19 cellular contexts compared by ENCODE assay signal in the genomic region with DNA sequence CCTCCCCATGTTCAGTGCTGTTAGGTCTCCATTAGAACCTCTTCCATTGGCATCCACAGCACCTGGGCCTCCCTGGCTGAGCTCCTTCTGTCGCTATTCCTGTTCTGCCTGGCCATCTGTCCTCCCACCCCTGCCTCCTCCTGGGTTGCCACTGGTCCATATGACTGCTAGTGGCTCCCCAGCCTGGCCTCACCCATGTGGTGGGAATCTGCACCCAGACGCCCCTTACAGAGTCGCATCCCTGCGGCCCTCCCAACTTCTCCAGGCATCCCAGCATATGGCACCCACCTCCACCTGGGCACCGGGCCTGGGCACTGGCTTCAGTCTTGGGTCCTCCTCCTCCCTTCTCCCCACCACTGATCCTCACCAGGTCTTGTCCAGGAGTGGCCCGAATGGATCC. TPM values are rescaled to one million over a fixed set of nuclear protein-coding genes. Genes with fewer than 3 reads are reported as not detected.
DNase-seq lines count a peak whose midpoint lies in the region; ATAC-seq, FAIRE-seq and TF ChIP-seq lines count a peak whose summit lies in the region.
"Had no signal": no experiment of that assay in that cellular context is flagged by ENCODE, and none has a peak within 500 bp of the region (broad histone marks: within the 10 kb centered on the region; RNA-seq: fewer than 3 reads in every experiment).

No MANE protein-coding gene starts in this region.

- no peak for TF ChIP-seq CTCF in right atrium auricular region (IDR thresholded peaks at IDR 0.05)
- no peak for TF ChIP-seq CTCF in keratinocyte (optimal IDR thresholded peaks at IDR 0.05 in 1 of 3, IDR thresholded peaks at IDR 0.05 in 1 of 3, conservative IDR thresholded peaks at IDR 0.05 in 1 of 3; ENCODE audit: extremely low read depth in 1 of 3, insufficient read depth in 2 of 3, low read length in 3 of 3)

- peaks cover 77% of the 10 kb centered on the region for H3K4me1 Mint-ChIP-seq in activated CD8-positive, alpha-beta T cell treated with anti-CD3 and anti-CD28 coated beads, Interleukin-2, amount 10 ng/mL, durations not matched to agents 7 days and 5 days (ENCODE audit: low read depth)

- H3K9me3 ChIP-seq in right atrium auricular region (no peaks in the 10 kb centered on the region), keratinocyte (ENCODE audit: control insufficient read depth, low read depth, low read length) (no peaks in the 10 kb centered on the region)
- H3K9me3 ChIP-seq: adrenal gland, tibial artery had no signal

- FAIRE-seq in keratinocyte (lab: Jason Lieb, UNC) = no peak

- no peaks in the 10 kb centered on the region for H4K20me1 ChIP-seq in keratinocyte (ENCODE audit: control insufficient read depth, extremely low read depth, insufficient read depth, low read length)

- H3K9ac ChIP-seq in keratinocyte (ENCODE audit: control insufficient read depth, extremely low read depth, insufficient read depth, low read length) = peak overlapping the region; percentile 47
- H3K9ac ChIP-seq: KMS-11 had no signal

- H3K27me3 ChIP-seq in right atrium auricular region (no peaks in the 10 kb centered on the region), keratinocyte (ENCODE audit: control insufficient read depth, extremely low read depth, insufficient read depth, low read length) (no peaks in the 10 kb centered on the region)
- H3K27me3 ChIP-seq: adrenal gland, tibial artery had no signal

- peak overlapping the region; percentile 27 for H3K4me2 ChIP-seq in keratinocyte (ENCODE audit: control insufficient read depth, extremely low read depth, insufficient read depth, low read depth, low read length)
- H3K4me2 ChIP-seq: KMS-11 had no signal

- H3K4me3 Mint-ChIP-seq in activated CD8-positive, alpha-beta T cell treated with anti-CD3 and anti-CD28 coated beads, Interleukin-2, amount 10 ng/mL, durations not matched to agents 7 days and 5 days = no peak overlapping the region

- H3K36me3 Mint-ChIP-seq in activated CD8-positive, alpha-beta T cell treated with anti-CD3 and anti-CD28 coated beads, Interleukin-2, amount 10 ng/mL, durations not matched to agents 7 days and 5 days (ENCODE audit: low read depth) = peaks cover 82% of the 10 kb centered on the region

- no peaks in the 10 kb centered on the region for H3K9me3 Mint-ChIP-seq in activated CD8-positive, alpha-beta T cell treated with anti-CD3 and anti-CD28 coated beads, Interleukin-2, amount 10 ng/mL, durations not matched to agents 7 days and 5 days (ENCODE audit: insufficient read depth)

- H3K36me3 ChIP-seq in right atrium auricular region = peaks cover 35% of the 10 kb centered on the region
- H3K36me3 ChIP-seq in keratinocyte (ENCODE audit: control insufficient read depth in 2 of 2, extremely low read depth in 1 of 2, insufficient read depth in 2 of 2, low read length in 2 of 2) = peaks cover 33 to 67% of the 10 kb centered on the region in 2 experiments

- no peaks in the 10 kb centered on the region for H3K9me1 ChIP-seq in keratinocyte (ENCODE audit: control insufficient read depth, extremely low read depth, insufficient read depth, low read length)

- no peak overlapping the region for H2AFZ ChIP-seq in keratinocyte (ENCODE audit: control insufficient read depth, low read length)

- H3K79me2 ChIP-seq in keratinocyte (ENCODE audit: control insufficient read depth, insufficient read depth, low read length) = peaks cover 12% of the 10 kb centered on the region

- H3K27ac Mint-ChIP-seq in activated CD8-positive, alpha-beta T cell treated with anti-CD3 and anti-CD28 coated beads, Interleukin-2, amount 10 ng/mL, durations not matched to agents 7 days and 5 days = peak overlapping the region; percentile 75

- H3K4me1 ChIP-seq in right atrium auricular region (peaks cover 0 to 42% of the 10 kb centered on the region in 2 donors), keratinocyte (ENCODE audit: control insufficient read depth, extremely low read depth, insufficient read depth, low read length) (peaks cover 85% of the 10 kb centered on the region)

- no peaks in the 10 kb centered on the region for H3K27me3 Mint-ChIP-seq in activated CD8-positive, alpha-beta T cell treated with anti-CD3 and anti-CD28 coated beads, Interleukin-2, amount 10 ng/mL, durations not matched to agents 7 days and 5 days (ENCODE audit: low read depth)

- CTCF ChIA-PET in activated CD8-positive, alpha-beta T cell treated with anti-CD3 and anti-CD28 coated beads, Interleukin-2, amount 10 ng/mL, durations not matched to agents 7 days and 5 days (lab: Charles Lee) = no interaction called here

- no peak overlapping the region for H3K27ac ChIP-seq in right atrium auricular region
- H3K27ac ChIP-seq in keratinocyte (ENCODE audit: control insufficient read depth, insufficient read depth, low read length) = peak overlapping the region; percentile 99
- H3K27ac ChIP-seq: adrenal gland, KMS-11 had no signal

- ATAC-seq in left cardiac atrium = no peak
- no peak for ATAC-seq in activated CD8-positive, alpha-beta T cell treated with anti-CD3 and anti-CD28 coated beads, Interleukin-2, amount 10 ng/mL, durations not matched to agents 7 days and 5 days
- no peak for ATAC-seq in HG03457 (IDR thresholded peaks at IDR 0.05; ENCODE audit: unreplicated experiment)

- H3K4me3 ChIP-seq in right atrium auricular region (no peak overlapping the region), keratinocyte (ENCODE audit: control insufficient read depth in 2 of 3, extremely low read depth in 1 of 3, insufficient read depth in 2 of 3, low read depth in 1 of 3, low read length in 3 of 3) (no peak overlapping the region)
- H3K4me3 ChIP-seq: adrenal gland, coronary artery, tibial artery had no signal

- DNase-seq in left cardiac atrium = peak; percentile 19
- DNase-seq in right atrium auricular region (ENCODE audit: low spot score) = no peak
- DNase-seq in activated CD8-positive, alpha-beta T cell treated with anti-CD3 and anti-CD28 coated beads, Interleukin-2, amount 10 ng/mL, durations not matched to agents 7 days and 5 days = no peak
- DNase-seq in keratinocyte (ENCODE audit: low read depth, low spot score) = no peak
- no peak for DNase-seq in glomerular visceral epithelial cell (ENCODE audit: extremely low spot score)
- DNase-seq in activated CD4-positive, alpha-beta T cell treated with anti-CD3 and anti-CD28 coated beads, Interleukin-2, amount 50 U/mL, for 1 hour = no peak
- DNase-seq in RKO (ENCODE audit: low spot score) = no peak
- DNase-seq: activated CD8-positive, alpha-beta memory T cell treated with anti-CD3 and anti-CD28 coated beads for 24 hours; GOT3; NCI-H187 treated with DMSO at 0.1 percent for 48 hours; NCI-H69; T1000; tibial artery had no signal

- POLR2A ChIA-PET in activated CD8-positive, alpha-beta T cell treated with anti-CD3 and anti-CD28 coated beads, Interleukin-2, amount 10 ng/mL, durations not matched to agents 7 days and 5 days (lab: Charles Lee) = interaction anchor here (2.0 kb wide), 1 partner anchor 17 kb away, joined by 4 read pairs; the partner anchor contains the start of gene AP5S1

- dilution Hi-C loops in keratinocyte (cut with MboI; ENCODE audit: extremely low pct_ligation_motif_present, low sequenced_read_pairs) = no loop called here

- intact Hi-C loops in left cardiac atrium (cut with DNase I) = no loop called here

RNA-seq across cellular contexts. Expression of gene CDC25B, which starts 7.7 kb away (rescaled TPM):
- total RNA-seq in left cardiac atrium (10 to 100 TPM; 13.8 to 16.6 TPM), right atrium auricular region (10 to 100 TPM; 10.4 to 11.4 TPM)
- 100 to 1,000 TPM; 294 to 298 TPM for total RNA-seq in activated CD8-positive, alpha-beta T cell treated with anti-CD3 and anti-CD28 coated beads, Interleukin-2, amount 10 ng/mL, durations not matched to agents 7 days and 5 days
- 15.0 to 41.5 TPM (median 23.5 TPM) in 3 replicates for polyA plus RNA-seq in keratinocyte
- polyA plus RNA-seq in keratinocyte (2011; ENCODE audit: low read depth) = 35.9 TPM
- polyA plus RNA-seq in keratinocyte (2011; cell fraction: cytosol; rRNA removed) = 31.9 and 57.1 TPM in 2 replicates
- polyA plus RNA-seq in keratinocyte (2011; cell fraction: nucleus; rRNA removed) = 89.9 and 117 TPM in 2 replicates
- 14.3 and 38.5 TPM in 2 replicates for polyA plus RNA-seq in keratinocyte (2012; ENCODE audit: low replicate concordance)
- polyA minus RNA-seq in keratinocyte = 19.1 to 77.3 TPM (median 28.9 TPM) in 3 replicates
- 34.5 TPM for polyA minus RNA-seq in keratinocyte (2011; cell fraction: cytosol; rRNA and poly(A)+ RNA removed)
- polyA minus RNA-seq in keratinocyte (2011; cell fraction: nucleus; rRNA and poly(A)+ RNA removed) = 18.8 and 36.4 TPM in 2 replicates

RNA-seq across cellular contexts. Expression of gene AP5S1, which starts 16.5 kb away (rescaled TPM):
- 10 to 100 TPM; 11.8 to 14.7 TPM for total RNA-seq in left cardiac atrium
- 10 to 100 TPM; 14.6 to 17.3 TPM for total RNA-seq in right atrium auricular region
- 10 to 100 TPM; 13.8 to 16.5 TPM for total RNA-seq in activated CD8-positive, alpha-beta T cell treated with anti-CD3 and anti-CD28 coated beads, Interleukin-2, amount 10 ng/mL, durations not matched to agents 7 days and 5 days
- polyA plus RNA-seq in keratinocyte = 4.3 to 9.0 TPM (median 5.2 TPM) in 3 replicates
- polyA plus RNA-seq in keratinocyte (2011; ENCODE audit: low read depth) = 0.51 TPM
- 4.2 and 7.7 TPM in 2 replicates for polyA plus RNA-seq in keratinocyte (2011; cell fraction: cytosol; rRNA removed)
- polyA plus RNA-seq in keratinocyte (2011; cell fraction: nucleus; rRNA removed) = 4.5 and 6.2 TPM in 2 replicates
- polyA plus RNA-seq in keratinocyte (2012; ENCODE audit: low replicate concordance) = 3.2 and 9.7 TPM in 2 replicates
- polyA minus RNA-seq in keratinocyte = 5.6 to 13.5 TPM (median 6.1 TPM) in 3 replicates
- polyA minus RNA-seq in keratinocyte (2011; cell fraction: cytosol; rRNA and poly(A)+ RNA removed) = 9.8 TPM
- polyA minus RNA-seq in keratinocyte (2011; cell fraction: nucleus; rRNA and poly(A)+ RNA removed) = 5.9 and 7.0 TPM in 2 replicates

RNA-seq across cellular contexts. Expression of gene CENPB, which starts 17.3 kb away (rescaled TPM):
- total RNA-seq in left cardiac atrium (10 to 100 TPM; 70.8 to 93.6 TPM), right atrium auricular region (10 to 100 TPM; 49.1 to 77.1 TPM)
- total RNA-seq in activated CD8-positive, alpha-beta T cell treated with anti-CD3 and anti-CD28 coated beads, Interleukin-2, amount 10 ng/mL, durations not matched to agents 7 days and 5 days = 10 to 100 TPM; 87.1 to 92.0 TPM
- polyA plus RNA-seq in keratinocyte = 18.1 to 22.3 TPM (median 22.0 TPM) in 3 replicates
- 20.5 TPM for polyA plus RNA-seq in keratinocyte (2011; ENCODE audit: low read depth)
- 14.2 and 31.9 TPM in 2 replicates for polyA plus RNA-seq in keratinocyte (2011; cell fraction: cytosol; rRNA removed)
- 19.2 and 26.9 TPM in 2 replicates for polyA plus RNA-seq in keratinocyte (2011; cell fraction: nucleus; rRNA removed)
- polyA plus RNA-seq in keratinocyte (2012; ENCODE audit: low replicate concordance) = 19.4 and 51.1 TPM in 2 replicates
- 19.1 to 48.1 TPM (median 20.0 TPM) in 3 replicates for polyA minus RNA-seq in keratinocyte
- polyA minus RNA-seq in keratinocyte (2011; cell fraction: cytosol; rRNA and poly(A)+ RNA removed) = 59.7 TPM
- 16.1 and 19.6 TPM in 2 replicates for polyA minus RNA-seq in keratinocyte (2011; cell fraction: nucleus; rRNA and poly(A)+ RNA removed)

RNA-seq across cellular contexts. Expression of gene SPEF1, which starts 22.6 kb away (rescaled TPM):
- not detected for total RNA-seq in left cardiac atrium
- total RNA-seq in right atrium auricular region = under 1 TPM in 1 of 2 donors, not detected in 1; 0.31 TPM
- total RNA-seq in activated CD8-positive, alpha-beta T cell treated with anti-CD3 and anti-CD28 coated beads, Interleukin-2, amount 10 ng/mL, durations not matched to agents 7 days and 5 days = under 1 TPM; 0.16 TPM
- 0.06 to 0.09 TPM (median 0.07 TPM) in 3 replicates for polyA plus RNA-seq in keratinocyte
- polyA plus RNA-seq in keratinocyte (2011; ENCODE audit: low read depth) = not detected
- polyA plus RNA-seq in keratinocyte (2011; cell fraction: cytosol; rRNA removed) = 0.06 TPM in 1 of 2 replicates, not detected in the other
- 0.15 TPM in 2 replicates for polyA plus RNA-seq in keratinocyte (2011; cell fraction: nucleus; rRNA removed)
- polyA plus RNA-seq in keratinocyte (2012; ENCODE audit: low replicate concordance) = not detected in 2 replicates
- not detected in 3 replicates for polyA minus RNA-seq in keratinocyte
- polyA minus RNA-seq in keratinocyte (2011; cell fraction: cytosol; rRNA and poly(A)+ RNA removed) = not detected
- not detected in 2 replicates for polyA minus RNA-seq in keratinocyte (2011; cell fraction: nucleus; rRNA and poly(A)+ RNA removed)
- total RNA-seq: mesenteric fat pad, RPMI7951 had no signal

RNA-seq across cellular contexts. Expression of gene ADISSP, which starts 36.3 kb away (rescaled TPM):
- total RNA-seq in left cardiac atrium (10 to 100 TPM; 17.2 to 23.2 TPM), right atrium auricular region (10 to 100 TPM; 10.8 to 11.2 TPM)
- total RNA-seq in activated CD8-positive, alpha-beta T cell treated with anti-CD3 and anti-CD28 coated beads, Interleukin-2, amount 10 ng/mL, durations not matched to agents 7 days and 5 days = 10 to 100 TPM; 37.4 to 38.5 TPM
- 25.8 to 44.3 TPM (median 28.2 TPM) in 3 replicates for polyA plus RNA-seq in keratinocyte
- 4.8 TPM for polyA plus RNA-seq in keratinocyte (2011; ENCODE audit: low read depth)
- 27.4 and 60.1 TPM in 2 replicates for polyA plus RNA-seq in keratinocyte (2011; cell fraction: cytosol; rRNA removed)
- polyA plus RNA-seq in keratinocyte (2011; cell fraction: nucleus; rRNA removed) = 14.8 and 21.0 TPM in 2 replicates
- polyA plus RNA-seq in keratinocyte (2012; ENCODE audit: low replicate concordance) = 14.3 and 54.5 TPM in 2 replicates
- 20.5 to 76.6 TPM (median 31.1 TPM) in 3 replicates for polyA minus RNA-seq in keratinocyte
- polyA minus RNA-seq in keratinocyte (2011; cell fraction: cytosol; rRNA and poly(A)+ RNA removed) = 90.0 TPM
- 10.8 and 13.0 TPM in 2 replicates for polyA minus RNA-seq in keratinocyte (2011; cell fraction: nucleus; rRNA and poly(A)+ RNA removed)

Comparison
In these comparisons a context has a peak if more than half of its experiments do, and no peak if none do; other contexts are left out.
1. RNA of gene CDC25B, which starts 7.7 kb away (total RNA-seq): 294 to 298 TPM in activated CD8-positive, alpha-beta T cell treated with anti-CD3 and anti-CD28 coated beads, Interleukin-2, amount 10 ng/mL, durations not matched to agents 7 days and 5 days; 13.8 to 16.6 TPM in left cardiac atrium and 10.4 to 11.4 TPM in right atrium auricular region; every median in the first group is over 10 times any median in the second.